2 cellular contexts compared by ENCODE assay signal in genomic region chr19:29289020-29289419, GRCh38.
TF ChIP-seq lines count a peak whose summit lies in the region.

No MANE protein-coding gene starts in this region.

TF ChIP-seq in HepG2, 621 proteins besides CTCF, POLR2A, EP300 and RAD21 (continued from another document):
- TF ChIP-seq CEBPB (IDR thresholded peaks at IDR 0.05; ENCODE audit: borderline replicate concordance, low read depth, low read length), result 0 out of 2 replicates have a peak, but pooled peaks have one; percentile 15
TF ChIP-seq in HepG2: peak in this region for 1.

TF ChIP-seq in WTC11, 78 proteins besides CTCF, POLR2A, EP300 and RAD21 (continued from another document):
- no peak for TF ChIP-seq AR (CRISPR knock-in tag; IDR thresholded peaks at IDR 0.05)
